In the genomic region with DNA sequence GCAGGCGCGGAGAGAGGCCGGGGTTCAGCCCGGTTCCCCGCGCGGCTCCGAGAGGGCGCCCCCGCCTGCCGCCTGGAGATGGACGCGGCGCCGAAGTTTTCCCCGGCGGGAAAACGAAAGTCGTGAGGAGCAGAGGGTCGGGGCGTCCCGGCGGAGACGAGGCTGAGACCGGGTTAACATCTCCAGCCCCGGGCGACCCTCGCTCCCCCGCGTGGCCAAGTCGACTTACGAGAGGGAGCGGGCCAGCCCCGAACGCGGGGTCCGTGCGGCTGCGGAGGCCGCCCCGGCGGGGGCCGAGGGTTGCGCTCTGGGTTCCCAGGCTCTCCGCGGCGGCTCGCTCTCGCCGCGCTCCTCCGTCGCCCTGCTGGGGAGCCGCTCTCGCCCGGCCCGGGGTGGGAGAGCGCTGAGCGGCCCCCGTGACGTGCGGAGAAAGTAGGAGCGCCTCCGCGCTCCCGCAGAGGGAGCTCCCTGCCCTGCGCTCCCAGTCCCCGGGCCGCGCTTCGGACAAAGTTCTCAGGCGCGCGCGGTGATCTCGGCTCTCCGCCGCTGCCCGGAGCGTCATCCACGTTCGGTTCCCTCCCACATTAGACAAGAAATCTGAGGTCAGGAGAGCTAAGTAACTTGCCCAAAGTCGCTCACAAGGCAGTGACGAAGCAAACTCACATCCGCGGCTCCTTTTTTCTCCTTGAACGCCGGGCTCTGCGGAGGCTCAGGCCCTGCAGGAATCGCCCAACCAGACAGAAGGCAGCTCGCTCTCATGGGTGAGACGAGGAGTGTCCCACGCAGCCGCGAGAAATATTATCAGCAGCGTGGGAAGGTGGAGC, we compare ENCODE assay signal across 8 cellular contexts. TPM values are rescaled to one million over a fixed set of nuclear protein-coding genes. Genes with fewer than 3 reads are reported as not detected.
DNase-seq lines count a peak whose midpoint lies in the region; ATAC-seq, FAIRE-seq and TF ChIP-seq lines count a peak whose summit lies in the region.

No MANE protein-coding gene starts in this region.

- no peaks in the 10 kb centered on the region for H3K36me3 Mint-ChIP-seq in WTC11

- POLR2A ChIA-PET in WTC11 (lab: Charles Lee), result interaction anchor here (1.0 to 1.9 kb wide), 3 partner anchors 183 to 283 kb away, joined by 3 to 6 read pairs (median 5); a partner anchor contains a TSS

- no peak for FAIRE-seq in HTR-8/SVneo (lab: Jason Lieb, UNC)

- CTCF ChIA-PET in WTC11 (lab: Charles Lee), result interaction anchor here (0.9 to 1.6 kb wide), 6 partner anchors 18 to 283 kb away, joined by 3 to 6 read pairs (median 4); a partner anchor contains a TSS

- ATAC-seq in WTC11, result no peak

- TF ChIP-seq CTCF in WTC11 (IDR thresholded peaks at IDR 0.05), result no peak

- H3K4me1 Mint-ChIP-seq in WTC11, result peaks cover 56% of the 10 kb centered on the region

- peaks cover 48% of the 10 kb centered on the region for H3K27me3 Mint-ChIP-seq in WTC11 (ENCODE audit: low read depth)

- peak overlapping the region; percentile 39 for H3K27ac ChIP-seq in cingulate gyrus (ENCODE audit: low read depth, low read length)

- no peak overlapping the region for H3K27ac Mint-ChIP-seq in WTC11

- H3K9me3 Mint-ChIP-seq in WTC11, result no peaks in the 10 kb centered on the region

- peak overlapping the region; percentile 80 for H3K4me3 Mint-ChIP-seq in WTC11

- peak; percentile 91 for DNase-seq in EH (ENCODE audit: low read depth)
- DNase-seq in HTR-8/SVneo (ENCODE audit: insufficient read length, low spot score), result peak; percentile 34
- DNase-seq in WTC11 (ENCODE audit: low spot score), result peak; percentile 60
- DNase-seq in kidney tubule cell (ENCODE audit: low spot score), result peak; percentile 91
- DNase-seq in stimulated activated CD4-positive, alpha-beta T cell treated with anti-CD3 and anti-CD28 coated beads, Interleukin-15, amount 100 ng/mL, for 1 hour (ENCODE audit: low read depth in 1 of 2, low spot score in 1 of 2), result peak; percentile 27 to 31
- no peak for DNase-seq in DMS79 (lab: John Stamatoyannopoulos, UW)
- no peak for DNase-seq in GM19238 (ENCODE audit: insufficient read length, low spot score)

TF ChIP-seq in WTC11, 78 proteins besides CTCF, POLR2A, EP300 and RAD21:
- TF ChIP-seq, protein P1, sequence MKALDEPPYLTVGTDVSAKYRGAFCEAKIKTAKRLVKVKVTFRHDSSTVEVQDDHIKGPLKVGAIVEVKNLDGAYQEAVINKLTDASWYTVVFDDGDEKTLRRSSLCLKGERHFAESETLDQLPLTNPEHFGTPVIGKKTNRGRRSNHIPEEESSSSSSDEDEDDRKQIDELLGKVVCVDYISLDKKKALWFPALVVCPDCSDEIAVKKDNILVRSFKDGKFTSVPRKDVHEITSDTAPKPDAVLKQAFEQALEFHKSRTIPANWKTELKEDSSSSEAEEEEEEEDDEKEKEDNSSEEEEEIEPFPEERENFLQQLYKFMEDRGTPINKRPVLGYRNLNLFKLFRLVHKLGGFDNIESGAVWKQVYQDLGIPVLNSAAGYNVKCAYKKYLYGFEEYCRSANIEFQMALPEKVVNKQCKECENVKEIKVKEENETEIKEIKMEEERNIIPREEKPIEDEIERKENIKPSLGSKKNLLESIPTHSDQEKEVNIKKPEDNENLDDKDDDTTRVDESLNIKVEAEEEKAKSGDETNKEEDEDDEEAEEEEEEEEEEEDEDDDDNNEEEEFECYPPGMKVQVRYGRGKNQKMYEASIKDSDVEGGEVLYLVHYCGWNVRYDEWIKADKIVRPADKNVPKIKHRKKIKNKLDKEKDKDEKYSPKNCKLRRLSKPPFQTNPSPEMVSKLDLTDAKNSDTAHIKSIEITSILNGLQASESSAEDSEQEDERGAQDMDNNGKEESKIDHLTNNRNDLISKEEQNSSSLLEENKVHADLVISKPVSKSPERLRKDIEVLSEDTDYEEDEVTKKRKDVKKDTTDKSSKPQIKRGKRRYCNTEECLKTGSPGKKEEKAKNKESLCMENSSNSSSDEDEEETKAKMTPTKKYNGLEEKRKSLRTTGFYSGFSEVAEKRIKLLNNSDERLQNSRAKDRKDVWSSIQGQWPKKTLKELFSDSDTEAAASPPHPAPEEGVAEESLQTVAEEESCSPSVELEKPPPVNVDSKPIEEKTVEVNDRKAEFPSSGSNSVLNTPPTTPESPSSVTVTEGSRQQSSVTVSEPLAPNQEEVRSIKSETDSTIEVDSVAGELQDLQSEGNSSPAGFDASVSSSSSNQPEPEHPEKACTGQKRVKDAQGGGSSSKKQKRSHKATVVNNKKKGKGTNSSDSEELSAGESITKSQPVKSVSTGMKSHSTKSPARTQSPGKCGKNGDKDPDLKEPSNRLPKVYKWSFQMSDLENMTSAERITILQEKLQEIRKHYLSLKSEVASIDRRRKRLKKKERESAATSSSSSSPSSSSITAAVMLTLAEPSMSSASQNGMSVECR (CRISPR knock-in tag; IDR thresholded peaks at IDR 0.05; ENCODE audit: borderline replicate concordance), result 0 out of 2 replicates have a peak, but pooled peaks have one; percentile 56
- TF ChIP-seq ESRRA (CRISPR knock-in tag; IDR thresholded peaks at IDR 0.05; ENCODE audit: borderline replicate concordance), result no peak
- TF ChIP-seq, protein P2, sequence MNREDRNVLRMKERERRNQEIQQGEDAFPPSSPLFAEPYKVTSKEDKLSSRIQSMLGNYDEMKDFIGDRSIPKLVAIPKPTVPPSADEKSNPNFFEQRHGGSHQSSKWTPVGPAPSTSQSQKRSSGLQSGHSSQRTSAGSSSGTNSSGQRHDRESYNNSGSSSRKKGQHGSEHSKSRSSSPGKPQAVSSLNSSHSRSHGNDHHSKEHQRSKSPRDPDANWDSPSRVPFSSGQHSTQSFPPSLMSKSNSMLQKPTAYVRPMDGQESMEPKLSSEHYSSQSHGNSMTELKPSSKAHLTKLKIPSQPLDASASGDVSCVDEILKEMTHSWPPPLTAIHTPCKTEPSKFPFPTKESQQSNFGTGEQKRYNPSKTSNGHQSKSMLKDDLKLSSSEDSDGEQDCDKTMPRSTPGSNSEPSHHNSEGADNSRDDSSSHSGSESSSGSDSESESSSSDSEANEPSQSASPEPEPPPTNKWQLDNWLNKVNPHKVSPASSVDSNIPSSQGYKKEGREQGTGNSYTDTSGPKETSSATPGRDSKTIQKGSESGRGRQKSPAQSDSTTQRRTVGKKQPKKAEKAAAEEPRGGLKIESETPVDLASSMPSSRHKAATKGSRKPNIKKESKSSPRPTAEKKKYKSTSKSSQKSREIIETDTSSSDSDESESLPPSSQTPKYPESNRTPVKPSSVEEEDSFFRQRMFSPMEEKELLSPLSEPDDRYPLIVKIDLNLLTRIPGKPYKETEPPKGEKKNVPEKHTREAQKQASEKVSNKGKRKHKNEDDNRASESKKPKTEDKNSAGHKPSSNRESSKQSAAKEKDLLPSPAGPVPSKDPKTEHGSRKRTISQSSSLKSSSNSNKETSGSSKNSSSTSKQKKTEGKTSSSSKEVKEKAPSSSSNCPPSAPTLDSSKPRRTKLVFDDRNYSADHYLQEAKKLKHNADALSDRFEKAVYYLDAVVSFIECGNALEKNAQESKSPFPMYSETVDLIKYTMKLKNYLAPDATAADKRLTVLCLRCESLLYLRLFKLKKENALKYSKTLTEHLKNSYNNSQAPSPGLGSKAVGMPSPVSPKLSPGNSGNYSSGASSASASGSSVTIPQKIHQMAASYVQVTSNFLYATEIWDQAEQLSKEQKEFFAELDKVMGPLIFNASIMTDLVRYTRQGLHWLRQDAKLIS (CRISPR knock-in tag; IDR thresholded peaks at IDR 0.05; ENCODE audit: borderline replicate concordance), result no peak
- TF ChIP-seq, protein P3, sequence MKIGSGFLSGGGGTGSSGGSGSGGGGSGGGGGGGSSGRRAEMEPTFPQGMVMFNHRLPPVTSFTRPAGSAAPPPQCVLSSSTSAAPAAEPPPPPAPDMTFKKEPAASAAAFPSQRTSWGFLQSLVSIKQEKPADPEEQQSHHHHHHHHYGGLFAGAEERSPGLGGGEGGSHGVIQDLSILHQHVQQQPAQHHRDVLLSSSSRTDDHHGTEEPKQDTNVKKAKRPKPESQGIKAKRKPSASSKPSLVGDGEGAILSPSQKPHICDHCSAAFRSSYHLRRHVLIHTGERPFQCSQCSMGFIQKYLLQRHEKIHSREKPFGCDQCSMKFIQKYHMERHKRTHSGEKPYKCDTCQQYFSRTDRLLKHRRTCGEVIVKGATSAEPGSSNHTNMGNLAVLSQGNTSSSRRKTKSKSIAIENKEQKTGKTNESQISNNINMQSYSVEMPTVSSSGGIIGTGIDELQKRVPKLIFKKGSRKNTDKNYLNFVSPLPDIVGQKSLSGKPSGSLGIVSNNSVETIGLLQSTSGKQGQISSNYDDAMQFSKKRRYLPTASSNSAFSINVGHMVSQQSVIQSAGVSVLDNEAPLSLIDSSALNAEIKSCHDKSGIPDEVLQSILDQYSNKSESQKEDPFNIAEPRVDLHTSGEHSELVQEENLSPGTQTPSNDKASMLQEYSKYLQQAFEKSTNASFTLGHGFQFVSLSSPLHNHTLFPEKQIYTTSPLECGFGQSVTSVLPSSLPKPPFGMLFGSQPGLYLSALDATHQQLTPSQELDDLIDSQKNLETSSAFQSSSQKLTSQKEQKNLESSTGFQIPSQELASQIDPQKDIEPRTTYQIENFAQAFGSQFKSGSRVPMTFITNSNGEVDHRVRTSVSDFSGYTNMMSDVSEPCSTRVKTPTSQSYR (CRISPR knock-in tag; IDR thresholded peaks at IDR 0.05), result no peak
- no peak for TF ChIP-seq ZNF263 (CRISPR knock-in tag; IDR thresholded peaks at IDR 0.05; ENCODE audit: low read depth)
- TF ChIP-seq, protein P4, sequence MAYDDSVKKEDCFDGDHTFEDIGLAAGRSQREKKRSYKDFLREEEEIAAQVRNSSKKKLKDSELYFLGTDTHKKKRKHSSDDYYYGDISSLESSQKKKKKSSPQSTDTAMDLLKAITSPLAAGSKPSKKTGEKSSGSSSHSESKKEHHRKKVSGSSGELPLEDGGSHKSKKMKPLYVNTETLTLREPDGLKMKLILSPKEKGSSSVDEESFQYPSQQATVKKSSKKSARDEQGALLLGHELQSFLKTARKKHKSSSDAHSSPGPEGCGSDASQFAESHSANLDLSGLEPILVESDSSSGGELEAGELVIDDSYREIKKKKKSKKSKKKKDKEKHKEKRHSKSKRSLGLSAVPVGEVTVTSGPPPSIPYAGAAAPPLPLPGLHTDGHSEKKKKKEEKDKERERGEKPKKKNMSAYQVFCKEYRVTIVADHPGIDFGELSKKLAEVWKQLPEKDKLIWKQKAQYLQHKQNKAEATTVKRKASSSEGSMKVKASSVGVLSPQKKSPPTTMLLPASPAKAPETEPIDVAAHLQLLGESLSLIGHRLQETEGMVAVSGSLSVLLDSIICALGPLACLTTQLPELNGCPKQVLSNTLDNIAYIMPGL (CRISPR knock-in tag; IDR thresholded peaks at IDR 0.05), result peak; percentile 86
- TF ChIP-seq ETV6 (CRISPR knock-in tag; IDR thresholded peaks at IDR 0.05), result no peak

RNA-seq across cellular contexts. Expression of a gene that starts 1.1 kb away (rescaled TPM):
- total RNA-seq in WTC11 (2021), result 0.71 to 1.8 TPM (median 0.80 TPM) in 3 replicates

Comparison
In these comparisons a context has a peak if more than half of its experiments do, and no peak if none do; other contexts are left out.
1. DNase-seq: peak in EH (single experiment), HTR-8/SVneo (single experiment), WTC11 (single experiment), kidney tubule cell (single experiment) and stimulated activated CD4-positive, alpha-beta T cell treated with anti-CD3 and anti-CD28 coated beads, Interleukin-15, amount 100 ng/mL, for 1 hour (2 of 2); none in DMS79 (single experiment) and GM19238 (single experiment).